ENCODE assay signal across 9 cellular contexts in genomic region chr5:181207960-181208253, GRCh38. TPM values are rescaled to one million over a fixed set of nuclear protein-coding genes. Genes with fewer than 3 reads are reported as not detected.
DNase-seq lines count a peak whose midpoint lies in the region; ATAC-seq and TF ChIP-seq lines count a peak whose summit lies in the region.
"Had no signal": no experiment of that assay in that cellular context is flagged by ENCODE, and none has a peak within 500 bp of the region (broad histone marks: within the 10 kb centered on the region; RNA-seq: fewer than 3 reads in every experiment).

No MANE protein-coding gene starts in this region.

- no peaks in the 10 kb centered on the region for H3K9me3 Mint-ChIP-seq in type B pancreatic cell

- TF ChIP-seq CTCF in left ventricle myocardium inferior (IDR thresholded peaks at IDR 0.05; ENCODE audit: borderline replicate concordance) (no peak), WERI-Rb-1 (IDR thresholded peaks at IDR 0.05; ENCODE audit: low read depth, low read length) (no peak), left lung (IDR thresholded peaks at IDR 0.05) (no peak), type B pancreatic cell (conservative IDR thresholded peaks at IDR 0.05) (no peak)

- intact Hi-C loops in left ventricle myocardium inferior (cut with micrococcal nuclease), result no loop called here
- intact Hi-C loops in Right ventricle myocardium inferior (cut with DNase I), result loop anchor here (1.0 kb wide), 1 partner anchor 14 kb away; no protein-coding TSS in a partner anchor
- intact Hi-C loops in left lung (cut with DNase I), result no loop called here

- H3K27me3 Mint-ChIP-seq in type B pancreatic cell, result peaks cover 59% of the 10 kb centered on the region

- H3K27ac Mint-ChIP-seq in type B pancreatic cell, result peak overlapping the region; percentile 99

- ATAC-seq in Right ventricle myocardium inferior, result no peak
- ATAC-seq in left lung, result no peak
- ATAC-seq in HG02938 (IDR thresholded peaks at IDR 0.05; ENCODE audit: unreplicated experiment), result no peak

- H3K27me3 ChIP-seq in left ventricle myocardium inferior (ENCODE audit: low read depth) (no peaks in the 10 kb centered on the region), WERI-Rb-1 (ENCODE audit: insufficient read depth, low read depth, severe bottlenecking) (peaks cover 15% of the 10 kb centered on the region), left lung (peaks cover 0 to 48% of the 10 kb centered on the region in 2 donors)
- H3K27me3 ChIP-seq: SJSA1 had no signal

- peak overlapping the region; percentile 98 for H3K4me3 Mint-ChIP-seq in type B pancreatic cell

- H3K36me3 ChIP-seq in left ventricle myocardium inferior (no peaks in the 10 kb centered on the region), WERI-Rb-1 (no peaks in the 10 kb centered on the region), left lung (no peaks in the 10 kb centered on the region)
- H3K36me3 ChIP-seq: SJSA1 had no signal

- H3K36me3 Mint-ChIP-seq in type B pancreatic cell, result no peaks in the 10 kb centered on the region

- H3K27ac ChIP-seq in left ventricle myocardium inferior (replicated peaks), result peak overlapping the region; percentile 90
- H3K27ac ChIP-seq in WERI-Rb-1, result no peak overlapping the region
- H3K27ac ChIP-seq in left lung, result peak overlapping the region; percentile 72 to 74

- peaks cover 15% of the 10 kb centered on the region for H3K4me1 Mint-ChIP-seq in type B pancreatic cell (ENCODE audit: unreplicated experiment)

- H3K4me3 ChIP-seq in left ventricle myocardium inferior (peak overlapping the region; percentile 73), WERI-Rb-1 (ENCODE audit: low read depth, low read length) (peak overlapping the region; percentile 69), left lung (no peak overlapping the region)

- peaks cover 56% of the 10 kb centered on the region for H3K4me1 ChIP-seq in left ventricle myocardium inferior
- H3K4me1 ChIP-seq in left lung, result peaks cover 19 to 48% of the 10 kb centered on the region in 2 donors

- H3K9me3 ChIP-seq in left ventricle myocardium inferior (replicated peaks) (no peaks in the 10 kb centered on the region), WERI-Rb-1 (ENCODE audit: severe bottlenecking) (no peaks in the 10 kb centered on the region), left lung (no peaks in the 10 kb centered on the region)
- H3K9me3 ChIP-seq: SJSA1 had no signal

- DNase-seq in left ventricle myocardium inferior (no peak), Right ventricle myocardium inferior (ENCODE audit: missing footprints) (no peak), WERI-Rb-1 (no peak), left lung (no peak), type B pancreatic cell (ENCODE audit: extremely low spot score, unreplicated experiment) (no peak), OCI-M2 (lab: John Stamatoyannopoulos, UW; ENCODE audit: unreplicated experiment) (no peak), HuH-7 (ENCODE audit: low spot score) (no peak)

RNA-seq across cellular contexts. Expression of gene TRIM7, which starts 2.9 kb away (rescaled TPM):
- total RNA-seq in left ventricle myocardium inferior (6.4 TPM), Right ventricle myocardium inferior (14.4 TPM), left lung (1 to 10 TPM; 4.3 to 5.7 TPM), type B pancreatic cell (ENCODE audit: low replicate concordance) (0.58 and 0.76 TPM in 2 replicates)

RNA-seq across cellular contexts. Expression of gene TRIM41, which starts 15.2 kb away (rescaled TPM):
- total RNA-seq in left ventricle myocardium inferior (26.4 TPM), Right ventricle myocardium inferior (20.9 TPM), left lung (10 to 100 TPM; 24.2 to 24.5 TPM), type B pancreatic cell (ENCODE audit: low replicate concordance) (22.1 and 31.2 TPM in 2 replicates)

RNA-seq across cellular contexts. Expression of gene RACK1, which starts 35.8 kb away (rescaled TPM):
- total RNA-seq in left ventricle myocardium inferior (628 TPM), Right ventricle myocardium inferior (693 TPM), left lung (1,000 to 10,000 TPM; 1,244 to 1,308 TPM), type B pancreatic cell (ENCODE audit: low replicate concordance) (1,864 and 2,055 TPM in 2 replicates)

RNA-seq across cellular contexts. Expression of gene TRIM52, which starts 53.0 kb away (rescaled TPM):
- total RNA-seq in left ventricle myocardium inferior (8.5 TPM), Right ventricle myocardium inferior (9.2 TPM), left lung (10 to 100 TPM; 12.4 to 12.9 TPM), type B pancreatic cell (ENCODE audit: low replicate concordance) (10.1 and 14.1 TPM in 2 replicates)

Comparison
In these comparisons a context has a peak if more than half of its experiments do, and no peak if none do; other contexts are left out.
1. H3K4me3 ChIP-seq: peak in left ventricle myocardium inferior (single experiment) and WERI-Rb-1 (single experiment); none in left lung (0 of 2).